Comparison of ENCODE assay signal across 1 cellular context in genomic region chr11:47560431-47560830, GRCh38.
TF ChIP-seq lines count a peak whose summit lies in the region.

No MANE protein-coding gene starts in this region.

TF ChIP-seq in SK-N-SH, 30 proteins besides CTCF, POLR2A, EP300 and RAD21:
- TF ChIP-seq TCF12 (IDR thresholded peaks at IDR 0.05) = no peak
- no peak for TF ChIP-seq CHD2 (IDR thresholded peaks at IDR 0.05; ENCODE audit: low read length, partially characterized antibody)
- TF ChIP-seq USF2 (IDR thresholded peaks at IDR 0.05; ENCODE audit: borderline replicate concordance, low read depth, low read length) = no peak
- TF ChIP-seq MAX (IDR thresholded peaks at IDR 0.05; ENCODE audit: low read depth) = no peak
- no peak for TF ChIP-seq NFIC (IDR thresholded peaks at IDR 0.05; ENCODE audit: borderline replicate concordance)
- no peak for TF ChIP-seq FOXJ3 (CRISPR knock-in tag; IDR thresholded peaks at IDR 0.05)
